Comparison of ENCODE assay signal across 8 cellular contexts in genomic region chr1:231338270-231339128, GRCh38. TPM values are rescaled to one million over a fixed set of nuclear protein-coding genes. Genes with fewer than 3 reads are reported as not detected.
DNase-seq lines count a peak whose midpoint lies in the region; ATAC-seq and TF ChIP-seq lines count a peak whose summit lies in the region.

Gene SPRTN (plus strand): TSS chr1:231338293. CDS start chr1:231338384, 91 bp downstream.

- H3K27ac ChIP-seq in upper lobe of left lung, result peak within 1 kb of the TSS; percentile 91 to 94 (median 93)

- peak within 1 kb of the TSS; percentile 98 for H3K27ac Mint-ChIP-seq in activated CD4-positive, alpha-beta T cell treated with anti-CD3 and anti-CD28 coated beads for 36 hours
- H3K27ac Mint-ChIP-seq in memory B cell, result peak within 1 kb of the TSS; percentile 100

- no peak for DNase-seq in activated CD4-positive, alpha-beta T cell treated with anti-CD3 and anti-CD28 coated beads for 36 hours
- no peak for DNase-seq in activated CD4-positive, alpha-beta T cell treated with anti-CD3 and anti-CD28 coated beads for 48 hours
- peak; percentile 54 for DNase-seq in OCI-M1 (lab: John Stamatoyannopoulos, UW)
- DNase-seq in dermis blood vessel endothelial cell, result peak; percentile 34
- DNase-seq in memory B cell (ENCODE audit: low spot score in 2 of 2), result no peak
- DNase-seq in upper lobe of left lung, result peak in 1 of 2 donors; percentile 94
- no peak for DNase-seq in cerebellar nuclear complex (lab: John Stamatoyannopoulos, UW)

- H3K9me3 Mint-ChIP-seq in activated CD4-positive, alpha-beta T cell treated with anti-CD3 and anti-CD28 coated beads for 36 hours (ENCODE audit: low read depth), result peaks cover 4% of the 10 kb centered on the region
- no peaks in the 10 kb centered on the region for H3K9me3 Mint-ChIP-seq in memory B cell

- peaks cover 0 to 10% (median 0%) of the 10 kb centered on the region in 4 donors for H3K36me3 ChIP-seq in upper lobe of left lung

- CTCF ChIA-PET in activated CD4-positive, alpha-beta T cell treated with anti-CD3 and anti-CD28 coated beads for 36 hours (lab: Charles Lee), result interaction anchor here (0.6 to 2.1 kb wide), 12 partner anchors 11 to 705 kb away, joined by 3 to 13 read pairs (median 4); partner anchors contain the start of gene TSNAX

- intact Hi-C loops in activated CD4-positive, alpha-beta T cell treated with anti-CD3 and anti-CD28 coated beads for 36 hours (cut with DNase I, micrococcal nuclease), result loop anchor here (1.0 to 5.0 kb wide), 11 partner anchors 84 to 696 kb away; partner anchors contain the start of genes ARV1 (in 2 of the 2), EGLN1 (in 2 of the 2), C1orf198 (in 1 of the 2) and COG2 (in 1 of the 2)

- peaks cover 44 to 60% (median 52%) of the 10 kb centered on the region in 4 donors for H3K4me1 ChIP-seq in upper lobe of left lung

- H3K27me3 Mint-ChIP-seq in activated CD4-positive, alpha-beta T cell treated with anti-CD3 and anti-CD28 coated beads for 36 hours, result no peaks in the 10 kb centered on the region
- no peaks in the 10 kb centered on the region for H3K27me3 Mint-ChIP-seq in memory B cell

- 0% methylated on average over 30 to 39 of the region's 43 CpGs for WGBS in upper lobe of left lung, 2 donors

- no peak for TF ChIP-seq CTCF in upper lobe of left lung (IDR thresholded peaks at IDR 0.05)

- H3K4me3 Mint-ChIP-seq in activated CD4-positive, alpha-beta T cell treated with anti-CD3 and anti-CD28 coated beads for 36 hours, result peak within 1 kb of the TSS; percentile 93
- peak within 1 kb of the TSS; percentile 99 for H3K4me3 Mint-ChIP-seq in memory B cell

- POLR2A ChIA-PET in activated CD4-positive, alpha-beta T cell treated with anti-CD3 and anti-CD28 coated beads for 36 hours (lab: Charles Lee), result interaction anchor here (0.7 to 1.6 kb wide), 7 partner anchors 8 to 274 kb away, joined by 3 to 11 read pairs (median 4); partner anchors contain the start of gene TSNAX

- TF ChIP-seq EP300 in upper lobe of left lung (IDR thresholded peaks at IDR 0.05), result no peak

- peak within 1 kb of the TSS; percentile 86 to 96 (median 90) for H3K4me3 ChIP-seq in upper lobe of left lung

- H3K4me1 Mint-ChIP-seq in activated CD4-positive, alpha-beta T cell treated with anti-CD3 and anti-CD28 coated beads for 36 hours, result peaks cover 37% of the 10 kb centered on the region
- peaks cover 28% of the 10 kb centered on the region for H3K4me1 Mint-ChIP-seq in memory B cell

- ATAC-seq in activated CD4-positive, alpha-beta T cell treated with anti-CD3 and anti-CD28 coated beads for 36 hours, result no peak
- peak; percentile 16 for ATAC-seq in HG02798 (IDR thresholded peaks at IDR 0.05; ENCODE audit: poor library complexity, unreplicated experiment)
- no peak for ATAC-seq in memory B cell (ENCODE audit: low read depth)
- ATAC-seq in upper lobe of left lung (ENCODE audit: low FRiP score in 2 of 2), result peak; percentile 92

- peaks cover 50% of the 10 kb centered on the region for H3K36me3 Mint-ChIP-seq in activated CD4-positive, alpha-beta T cell treated with anti-CD3 and anti-CD28 coated beads for 36 hours (ENCODE audit: low read depth)
- peaks cover 17% of the 10 kb centered on the region for H3K36me3 Mint-ChIP-seq in memory B cell

- H3K27me3 ChIP-seq in upper lobe of left lung, result no peaks in the 10 kb centered on the region

- no peaks in the 10 kb centered on the region for H3K9me3 ChIP-seq in upper lobe of left lung

- no peak for TF ChIP-seq POLR2A in upper lobe of left lung (IDR thresholded peaks at IDR 0.05)

RNA-seq across cellular contexts. Expression of gene SPRTN, which starts in this region (rescaled TPM):
- total RNA-seq in activated CD4-positive, alpha-beta T cell treated with anti-CD3 and anti-CD28 coated beads for 36 hours, result 10 to 100 TPM in 1 of 2 experiments, 1 to 10 TPM in 1; 7.8 to 10.9 TPM
- total RNA-seq in dermis blood vessel endothelial cell (22.1 and 22.3 TPM in 2 replicates), upper lobe of left lung (10 to 100 TPM in 4 of 6 donors, 1 to 10 TPM in 2; 8.8 to 30.9 (median 17.2) TPM)

Comparison
In these comparisons a context has a peak if more than half of its experiments do, and no peak if none do; other contexts are left out.
1. ATAC-seq: peak in HG02798 (single experiment) and upper lobe of left lung (2 of 2); none in activated CD4-positive, alpha-beta T cell treated with anti-CD3 and anti-CD28 coated beads for 36 hours (single experiment) and memory B cell (single experiment).
2. DNase-seq: peak in OCI-M1 (single experiment) and dermis blood vessel endothelial cell (single experiment); none in activated CD4-positive, alpha-beta T cell treated with anti-CD3 and anti-CD28 coated beads for 36 hours (single experiment), activated CD4-positive, alpha-beta T cell treated with anti-CD3 and anti-CD28 coated beads for 48 hours (single experiment), memory B cell (0 of 2) and cerebellar nuclear complex (0 of 2).